In the genomic region with DNA sequence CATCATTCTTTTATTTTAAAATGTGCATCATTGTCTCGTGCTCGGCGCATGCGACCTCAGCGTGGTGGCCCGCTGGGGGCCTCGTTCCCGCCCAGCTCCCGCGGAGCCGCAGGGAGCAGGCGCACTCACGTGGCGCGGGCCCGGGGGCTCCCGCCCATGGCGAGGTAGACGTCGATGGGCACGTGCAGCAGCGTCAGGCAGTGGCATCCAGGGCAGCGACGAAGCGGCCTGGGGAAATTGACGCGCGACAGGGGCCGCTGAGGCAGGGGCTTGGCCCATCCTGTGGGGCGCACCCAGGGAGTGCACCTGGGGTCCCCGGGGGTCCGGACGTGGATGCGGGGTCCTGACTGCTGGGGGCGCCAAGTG, we compare ENCODE assay signal across 14 cellular contexts. TPM values are rescaled to one million over a fixed set of nuclear protein-coding genes. Genes with fewer than 3 reads are reported as not detected.
A peak's percentile ranks its signal among the peaks of the same experiment; 100 is the strongest.
DNase-seq lines count a peak whose midpoint lies in the region; ATAC-seq, FAIRE-seq and TF ChIP-seq lines count a peak whose summit lies in the region.
"Had no signal": no experiment of that assay in that cellular context is flagged by ENCODE, and none has a peak within 500 bp of the region (broad histone marks: within the 10 kb centered on the region; RNA-seq: fewer than 3 reads in every experiment).

No MANE protein-coding gene starts in this region.

- TF ChIP-seq POLR2A in uterus (IDR thresholded peaks at IDR 0.05): no peak

- WGBS in heart right ventricle, 2 donors: 57 to 62% methylated on average over 35 of the region's 35 CpGs
- WGBS in esophagus, 2 donors: 47 to 50% methylated on average over 33 to 35 of the region's 35 CpGs
- 57 to 66% methylated on average over 29 to 35 of the region's 35 CpGs for WGBS in pancreas, 2 donors

- TF ChIP-seq CTCF in heart right ventricle (IDR thresholded peaks at IDR 0.05) (no peak), pancreas (IDR thresholded peaks at IDR 0.05) (no peak), uterus (IDR thresholded peaks at IDR 0.05) (no peak)

- peak overlapping the region in 4 of 10 donors; percentile 22 to 67 (median 40) for H3K27ac ChIP-seq in heart right ventricle
- no peak overlapping the region for H3K27ac ChIP-seq in esophagus (ENCODE audit: low read depth in 2 of 2, low read length in 1 of 2)
- H3K27ac ChIP-seq in pancreas: no peak overlapping the region
- peak overlapping the region; percentile 69 to 74 for H3K27ac ChIP-seq in uterus
- H3K27ac ChIP-seq: KMS-11 had no signal

- H3K4me1 ChIP-seq in heart right ventricle: peaks cover 7 to 23% (median 16%) of the 10 kb centered on the region in 9 donors
- peaks cover 6 to 12% of the 10 kb centered on the region in 2 donors for H3K4me1 ChIP-seq in esophagus (ENCODE audit: control insufficient read depth in 2 of 2, insufficient read depth in 2 of 2, low read length in 1 of 2)
- peaks cover 0 to 6% (median 4%) of the 10 kb centered on the region in 3 donors for H3K4me1 ChIP-seq in pancreas
- peaks cover 0 to 16% of the 10 kb centered on the region in 2 donors for H3K4me1 ChIP-seq in uterus

- H3K36me3 ChIP-seq in heart right ventricle (peaks cover 0 to 38% (median 10%) of the 10 kb centered on the region in 9 donors), esophagus (ENCODE audit: control insufficient read depth in 2 of 2, insufficient read depth in 2 of 2, low read length in 1 of 2) (peaks cover 13 to 17% of the 10 kb centered on the region in 2 donors), pancreas (peaks cover 0 to 6% (median 4%) of the 10 kb centered on the region in 3 donors), uterus (no peaks in the 10 kb centered on the region)

- no peaks in the 10 kb centered on the region for H3K9me3 ChIP-seq in heart right ventricle
- no peaks in the 10 kb centered on the region for H3K9me3 ChIP-seq in esophagus (ENCODE audit: control insufficient read depth in 2 of 2, insufficient read depth in 1 of 2, low read depth in 1 of 2, low read length in 1 of 2)
- H3K9me3 ChIP-seq in pancreas: no peaks in the 10 kb centered on the region
- no peaks in the 10 kb centered on the region for H3K9me3 ChIP-seq in uterus

- intact Hi-C loops in heart right ventricle (cut with DNase I): no loop called here
- intact Hi-C loops in left cardiac atrium (cut with DNase I): no loop called here
- intact Hi-C loops in pancreas (cut with DNase I): no loop called here
- intact Hi-C loops in uterus (cut with DNase I; ENCODE audit: low total_unique reads): no loop called here

- H3K4me3 ChIP-seq in heart right ventricle: peak overlapping the region; percentile 4 to 54 (median 48)
- H3K4me3 ChIP-seq in esophagus (ENCODE audit: low read depth in 1 of 2, low read length in 2 of 2): peak overlapping the region; percentile 7 to 45
- H3K4me3 ChIP-seq in pancreas: peak overlapping the region in 3 of 4 donors; percentile 12 to 50 (median 31)
- H3K4me3 ChIP-seq in uterus: no peak overlapping the region

- peaks cover 0 to 18% (median 0%) of the 10 kb centered on the region in 7 donors for H3K27me3 ChIP-seq in heart right ventricle
- H3K27me3 ChIP-seq in esophagus (ENCODE audit: control insufficient read depth in 1 of 2, insufficient read depth in 2 of 2, low read length in 2 of 2): no peaks in the 10 kb centered on the region
- H3K27me3 ChIP-seq in pancreas: no peaks in the 10 kb centered on the region
- no peaks in the 10 kb centered on the region for H3K27me3 ChIP-seq in uterus

- ATAC-seq in heart right ventricle: peak in 3 of 8 donors; percentile 2 to 33 (median 6)
- no peak for ATAC-seq in left cardiac atrium
- ATAC-seq in pancreas: no peak
- no peak for ATAC-seq in HG03025 (IDR thresholded peaks at IDR 0.05; ENCODE audit: low FRiP score, unreplicated experiment)

- FAIRE-seq in pancreas (lab: Jason Lieb, UNC): no peak
- FAIRE-seq: frontal cortex, RCC 7860 had no signal

- no peak for DNase-seq in heart right ventricle
- no peak for DNase-seq in left cardiac atrium
- peak in 1 of 6 donors; percentile 62 for DNase-seq in pancreas
- peak in 1 of 2 donors; percentile 25 for DNase-seq in uterus
- no peak for DNase-seq in activated gamma-delta T cell (lab: John Stamatoyannopoulos, UW)
- no peak for DNase-seq in SIG-M5 treated with dmso at 0.1 percent for 504 hours (lab: John Stamatoyannopoulos, UW; ENCODE audit: unreplicated experiment)
- DNase-seq: dermis blood vessel endothelial cell; stimulated activated CD4-positive, alpha-beta T cell treated with anti-CD3 and anti-CD28 coated beads, Interleukin-4, amount 100 ng/mL, for 24 hours had no signal

RNA-seq across cellular contexts. Expression of gene FAM229A, which starts 1.0 kb away (rescaled TPM):
- total RNA-seq in heart right ventricle: 1 to 10 TPM in 9 of 10 donors, under 1 TPM in 1; 0.93 to 5.2 (median 2.2) TPM
- 10 to 100 TPM in 1 of 2 donors, 1 to 10 TPM in 1; 2.8 to 13.4 TPM for polyA plus RNA-seq in heart right ventricle
- 1 to 10 TPM; 1.8 to 2.6 TPM for total RNA-seq in left cardiac atrium
- 1 to 10 TPM; 2.9 to 5.9 TPM for polyA plus RNA-seq in esophagus
- 1 to 10 TPM; 1.9 to 6.4 (median 3.8) TPM for total RNA-seq in pancreas
- polyA plus RNA-seq in pancreas: 10 to 100 TPM; 18.6 to 21.8 TPM
- total RNA-seq in uterus: 10 to 100 TPM in 2 of 4 donors, 1 to 10 TPM in 1, not detected in 1; 5.2 to 20.2 (median 14.4) TPM

RNA-seq across cellular contexts. Expression of gene TSSK3, which starts 1.0 kb away (rescaled TPM):
- total RNA-seq in heart right ventricle (1 to 10 TPM in 7 of 10 donors, under 1 TPM in 3; 0.47 to 5.8 (median 1.7) TPM), left cardiac atrium (under 1 TPM; 0.44 to 0.79 TPM), pancreas (1 to 10 TPM; 1.0 to 2.5 (median 1.3) TPM), uterus (10 to 100 TPM in 1 of 4 donors, under 1 TPM in 1, not detected in 2; 0.35 to 21.3 TPM)
- polyA plus RNA-seq in heart right ventricle (1 to 10 TPM in 1 of 2 donors, under 1 TPM in 1; 0.10 to 4.4 TPM), esophagus (under 1 TPM; 0.15 to 0.53 TPM), pancreas (1 to 10 TPM in 1 of 2 donors, under 1 TPM in 1; 0.35 to 1.8 TPM)
- total RNA-seq: dermis blood vessel endothelial cell, occipital lobe had no signal

RNA-seq across cellular contexts. Expression of gene MARCKSL1, which starts 25.3 kb away (rescaled TPM):
- total RNA-seq in heart right ventricle: 10 to 100 TPM in 8 of 10 donors, 1 to 10 TPM in 2; 6.3 to 27.4 (median 13.2) TPM
- polyA plus RNA-seq in heart right ventricle: 10 to 100 TPM; 21.1 to 61.1 TPM
- 10 to 100 TPM; 34.5 to 53.9 TPM for total RNA-seq in left cardiac atrium
- 1 to 10 TPM; 3.6 to 6.0 TPM for polyA plus RNA-seq in esophagus
- 10 to 100 TPM in 4 of 6 donors, 1 to 10 TPM in 2; 7.3 to 49.5 (median 14.5) TPM for total RNA-seq in pancreas
- polyA plus RNA-seq in pancreas: 10 to 100 TPM; 16.3 to 16.5 TPM
- total RNA-seq in uterus: 10 to 100 TPM; 14.7 to 93.3 (median 53.0) TPM

RNA-seq across cellular contexts. Expression of gene BSDC1, which starts 33.0 kb away (rescaled TPM):
- total RNA-seq in heart right ventricle (10 to 100 TPM; 37.2 to 49.4 (median 45.9) TPM), left cardiac atrium (10 to 100 TPM; 42.2 to 43.8 TPM), pancreas (10 to 100 TPM; 35.9 to 56.9 (median 47.0) TPM), uterus (10 to 100 TPM; 25.9 to 77.4 (median 65.2) TPM)
- polyA plus RNA-seq in heart right ventricle (10 to 100 TPM; 21.4 to 24.1 TPM), esophagus (10 to 100 TPM; 24.1 to 26.9 TPM), pancreas (10 to 100 TPM; 36.3 to 40.5 TPM)

Comparison
In these comparisons a context has a peak if more than half of its experiments do, and no peak if none do; other contexts are left out.
1. H3K27ac ChIP-seq: peak in uterus (2 of 2); none in esophagus (0 of 2) and pancreas (0 of 4).
2. H3K4me3 ChIP-seq: peak in heart right ventricle (10 of 10), esophagus (2 of 2) and pancreas (3 of 4); none in uterus (0 of 2).